Comparison of ENCODE assay signal across 1 cellular context in the genomic region with DNA sequence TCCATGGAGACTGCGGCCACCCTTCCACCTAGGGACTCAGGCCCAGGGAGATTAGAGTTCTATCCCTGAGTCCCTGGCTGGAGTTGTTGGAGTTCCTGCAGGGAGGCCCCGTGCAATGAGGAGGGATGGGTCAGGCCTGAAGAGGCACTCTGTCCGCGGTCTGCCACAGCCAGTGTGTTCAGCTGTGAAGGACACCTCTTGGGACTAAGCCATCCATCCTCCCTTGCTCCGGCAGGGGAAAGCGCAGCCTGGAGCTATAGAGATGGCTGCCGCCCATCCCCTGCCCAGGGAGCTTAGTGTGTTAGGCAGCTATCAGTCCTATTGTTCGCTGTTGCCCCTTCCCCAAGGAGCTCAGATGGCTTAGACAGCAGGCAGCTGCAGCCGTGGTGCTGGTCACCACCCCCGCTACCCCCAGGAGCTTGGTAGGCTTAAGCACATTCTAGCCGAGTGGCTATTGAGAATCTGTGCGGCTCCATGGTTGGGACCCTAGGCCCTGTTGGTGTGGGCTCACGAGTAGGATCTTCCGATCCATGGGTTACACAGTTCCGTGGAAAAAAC.
TF ChIP-seq lines count a peak whose summit lies in the region.

No MANE protein-coding gene starts in this region.

TF ChIP-seq in IMR-90, 13 proteins besides CTCF, POLR2A, EP300 and RAD21 (continued from another document):
- TF ChIP-seq MAFK (IDR thresholded peaks at IDR 0.05; ENCODE audit: low read depth, low read length) (no peak), CEBPB (IDR thresholded peaks at IDR 0.05; ENCODE audit: low read depth, low read length) (no peak), MXI1 (IDR thresholded peaks at IDR 0.05; ENCODE audit: borderline replicate concordance, low read depth, low read length) (no peak), CHD1 (IDR thresholded peaks at IDR 0.05; ENCODE audit: low read depth, low read length) (no peak), FOS (IDR thresholded peaks at IDR 0.05; ENCODE audit: low read depth, low read length) (no peak), SMC3 (IDR thresholded peaks at IDR 0.05; ENCODE audit: low read depth, low read length) (no peak), MAZ (IDR thresholded peaks at IDR 0.05; ENCODE audit: borderline replicate concordance, low read depth, low read length) (no peak), BHLHE40 (IDR thresholded peaks at IDR 0.05; ENCODE audit: low read depth, low read length) (no peak)
- TF ChIP-seq, protein P1, sequence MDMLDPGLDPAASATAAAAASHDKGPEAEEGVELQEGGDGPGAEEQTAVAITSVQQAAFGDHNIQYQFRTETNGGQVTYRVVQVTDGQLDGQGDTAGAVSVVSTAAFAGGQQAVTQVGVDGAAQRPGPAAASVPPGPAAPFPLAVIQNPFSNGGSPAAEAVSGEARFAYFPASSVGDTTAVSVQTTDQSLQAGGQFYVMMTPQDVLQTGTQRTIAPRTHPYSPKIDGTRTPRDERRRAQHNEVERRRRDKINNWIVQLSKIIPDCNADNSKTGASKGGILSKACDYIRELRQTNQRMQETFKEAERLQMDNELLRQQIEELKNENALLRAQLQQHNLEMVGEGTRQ (IDR thresholded peaks at IDR 0.05; ENCODE audit: low read depth, low read length): no peak
